8 cellular contexts compared by ENCODE assay signal in the genomic region with DNA sequence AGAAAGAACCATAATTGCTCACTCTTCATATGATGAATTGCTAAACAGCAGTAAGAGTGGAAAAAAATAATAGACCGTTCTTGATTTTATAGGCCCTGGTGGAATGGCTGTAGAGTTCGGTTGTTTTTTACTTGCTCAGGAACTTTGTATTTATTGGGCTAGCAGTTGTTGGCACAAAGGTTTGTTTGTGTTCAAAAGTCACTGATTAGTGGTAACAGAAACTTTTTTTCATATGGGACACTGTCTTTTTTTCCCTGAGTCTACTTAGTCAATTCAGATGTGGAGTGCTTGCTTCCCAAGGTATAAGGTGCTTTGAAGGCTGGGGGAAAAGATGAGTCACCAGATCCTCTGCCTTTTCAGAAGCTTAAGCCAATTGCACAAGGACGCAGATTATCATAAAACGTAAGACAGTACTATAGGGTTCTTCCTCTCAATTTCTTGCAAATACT. TPM values are rescaled to one million over a fixed set of nuclear protein-coding genes. Genes with fewer than 3 reads are reported as not detected.
DNase-seq lines count a peak whose midpoint lies in the region; ATAC-seq and TF ChIP-seq lines count a peak whose summit lies in the region.
"Had no signal": no experiment of that assay in that cellular context is flagged by ENCODE, and none has a peak within 500 bp of the region (broad histone marks: within the 10 kb centered on the region; RNA-seq: fewer than 3 reads in every experiment).

No MANE protein-coding gene starts in this region.

- intact Hi-C loops in HCT116 (cut with micrococcal nuclease) = no loop called here

- H3K27ac ChIP-seq in HCT116 (ENCODE audit: low read depth, low read length) (peak overlapping the region; percentile 67), epithelial cell of prostate (no peak overlapping the region)

- 0 out of 2 replicates have a peak, but pooled peaks have one; percentile 3 for TF ChIP-seq RAD21 in HCT116 (IDR thresholded peaks at IDR 0.05; ENCODE audit: low read depth)

- peak overlapping the region; percentile 48 for H3K4me2 ChIP-seq in HCT116 (ENCODE audit: low read length)

- peak overlapping the region; percentile 30; the same call in 1 of the 2 replicates for H3K9ac ChIP-seq in HCT116 (ENCODE audit: low read length)

- no peaks in the 10 kb centered on the region for H3K27me3 ChIP-seq in HCT116 (ENCODE audit: insufficient read depth, low read length)

- peaks cover 62% of the 10 kb centered on the region for H3K79me2 ChIP-seq in HCT116 (ENCODE audit: insufficient read depth, low read length)

- peaks cover 20 to 26% of the 10 kb centered on the region in 2 experiments; a peak in 3 of 4 replicates for H3K4me1 ChIP-seq in HCT116 (ENCODE audit: control insufficient read depth in 1 of 2, insufficient read depth in 2 of 2, low read length in 2 of 2)

- no peak for TF ChIP-seq CTCF in HCT116 (IDR thresholded peaks at IDR 0.05 in 2 of 3, conservative IDR thresholded peaks at IDR 0.05 in 1 of 3; ENCODE audit: borderline replicate concordance in 1 of 3, insufficient read depth in 1 of 3, low read depth in 2 of 3, low read length in 2 of 3)

- RAD21 ChIA-PET in HCT116 (lab: Charles Lee; ENCODE audit: low non-redundant PET in 1 of 2, low total read pairs in 2 of 2, uncharacterized antibody in 2 of 2, unreplicated experiment in 2 of 2) = no interaction called here

- POLR2A ChIA-PET in HCT116 (lab: Charles Lee) = interaction anchor here (0.8 to 1.0 kb wide), 2 partner anchors 9 to 21 kb away, joined by 3 read pairs; no protein-coding TSS in a partner anchor

- no peaks in the 10 kb centered on the region for H3K36me3 ChIP-seq in HCT116 (ENCODE audit: control insufficient read depth in 1 of 2, insufficient read depth in 2 of 2, low read length in 2 of 2)

- no peaks in the 10 kb centered on the region for H3K9me2 ChIP-seq in HCT116 (ENCODE audit: insufficient read depth)

- CTCF ChIA-PET in HCT116 (lab: Charles Lee) = interaction anchor here (1.0 kb wide), 1 partner anchor 217 kb away, joined by 3 read pairs; no protein-coding TSS in a partner anchor

- H3K4me3 ChIP-seq in HCT116 (replicated peaks in 1 of 2; ENCODE audit: low read depth in 1 of 2, low read length in 2 of 2) = 0 out of 4 replicates have a peak overlapping the region, but pooled peaks of 1 of the 2 experiments have one; percentile 5

- H2AFZ ChIP-seq in HCT116 (ENCODE audit: low read depth, low read length, poor library complexity, severe bottlenecking) = no peak overlapping the region

- no TSS peak for BruUV-seq in HCT116 (replicated peaks; lab: Mats Ljungman, UMichigan)

- H3K9me3 ChIP-seq in HCT116 (ENCODE audit: control insufficient read depth in 1 of 2, insufficient read depth in 1 of 2, low read depth in 1 of 2, low read length in 2 of 2) = no peaks in the 10 kb centered on the region

- DNase-seq in HCT116 (ENCODE audit: low read depth, low spot score) (peak; percentile 91), NOMO-1 treated with dmso at 0.1 percent for 144 hours (lab: John Stamatoyannopoulos, UW; ENCODE audit: unreplicated experiment) (peak; percentile 69), epithelial cell of prostate (ENCODE audit: low read depth, low spot score) (peak; percentile 40), renal cortical epithelial cell (ENCODE audit: low read depth) (peak; percentile 95), SW480 (ENCODE audit: low spot score) (no peak)
- DNase-seq: activated CD8-positive, alpha-beta memory T cell treated with anti-CD3 and anti-CD28 coated beads, Interleukin-2, amount 10 ng/mL, durations not matched to agents 7 days and 5 days had no signal

- ATAC-seq in HCT116 (peak; percentile 91), GM21381 (IDR thresholded peaks at IDR 0.05; ENCODE audit: unreplicated experiment) (no peak), HG03378 (IDR thresholded peaks at IDR 0.05; ENCODE audit: unreplicated experiment) (no peak)
- ATAC-seq: activated CD8-positive, alpha-beta memory T cell treated with anti-CD3 and anti-CD28 coated beads, Interleukin-2, amount 10 ng/mL, durations not matched to agents 7 days and 5 days had no signal

- TF ChIP-seq POLR2A in HCT116 (IDR thresholded peaks at IDR 0.05; ENCODE audit: borderline replicate concordance, extremely low read depth, insufficient read depth, insufficient read length) = no peak

- no peaks in the 10 kb centered on the region for H4K20me1 ChIP-seq in HCT116 (ENCODE audit: insufficient read depth)

TF ChIP-seq in HCT116, 20 proteins besides CTCF, POLR2A, EP300 and RAD21:
- peak; percentile 89 for TF ChIP-seq FOSL1 (IDR thresholded peaks at IDR 0.05; ENCODE audit: low read depth)
- TF ChIP-seq, protein P1, sequence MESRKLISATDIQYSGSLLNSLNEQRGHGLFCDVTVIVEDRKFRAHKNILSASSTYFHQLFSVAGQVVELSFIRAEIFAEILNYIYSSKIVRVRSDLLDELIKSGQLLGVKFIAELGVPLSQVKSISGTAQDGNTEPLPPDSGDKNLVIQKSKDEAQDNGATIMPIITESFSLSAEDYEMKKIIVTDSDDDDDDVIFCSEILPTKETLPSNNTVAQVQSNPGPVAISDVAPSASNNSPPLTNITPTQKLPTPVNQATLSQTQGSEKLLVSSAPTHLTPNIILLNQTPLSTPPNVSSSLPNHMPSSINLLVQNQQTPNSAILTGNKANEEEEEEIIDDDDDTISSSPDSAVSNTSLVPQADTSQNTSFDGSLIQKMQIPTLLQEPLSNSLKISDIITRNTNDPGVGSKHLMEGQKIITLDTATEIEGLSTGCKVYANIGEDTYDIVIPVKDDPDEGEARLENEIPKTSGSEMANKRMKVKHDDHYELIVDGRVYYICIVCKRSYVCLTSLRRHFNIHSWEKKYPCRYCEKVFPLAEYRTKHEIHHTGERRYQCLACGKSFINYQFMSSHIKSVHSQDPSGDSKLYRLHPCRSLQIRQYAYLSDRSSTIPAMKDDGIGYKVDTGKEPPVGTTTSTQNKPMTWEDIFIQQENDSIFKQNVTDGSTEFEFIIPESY (IDR thresholded peaks at IDR 0.05; ENCODE audit: extremely low read depth, insufficient replicate concordance, low read length) = no peak
- TF ChIP-seq JUND (IDR thresholded peaks at IDR 0.05) = peak; percentile 91
- peak; percentile 27; the same call in 1 of the 2 replicates for TF ChIP-seq POLR2AphosphoS5 (IDR thresholded peaks at IDR 0.05; ENCODE audit: low read depth, low read length)
- TF ChIP-seq, protein P2, sequence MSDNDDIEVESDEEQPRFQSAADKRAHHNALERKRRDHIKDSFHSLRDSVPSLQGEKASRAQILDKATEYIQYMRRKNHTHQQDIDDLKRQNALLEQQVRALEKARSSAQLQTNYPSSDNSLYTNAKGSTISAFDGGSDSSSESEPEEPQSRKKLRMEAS (IDR thresholded peaks at IDR 0.05) = no peak
- TF ChIP-seq, protein P3, sequence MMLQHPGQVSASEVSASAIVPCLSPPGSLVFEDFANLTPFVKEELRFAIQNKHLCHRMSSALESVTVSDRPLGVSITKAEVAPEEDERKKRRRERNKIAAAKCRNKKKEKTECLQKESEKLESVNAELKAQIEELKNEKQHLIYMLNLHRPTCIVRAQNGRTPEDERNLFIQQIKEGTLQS (IDR thresholded peaks at IDR 0.05) = no peak
- no peak for TF ChIP-seq ZNF274 (IDR thresholded peaks at IDR 0.05; ENCODE audit: low read depth, low read length)
- TF ChIP-seq SIN3A (IDR thresholded peaks at IDR 0.05; ENCODE audit: low read depth) = no peak
- TF ChIP-seq, protein P4, sequence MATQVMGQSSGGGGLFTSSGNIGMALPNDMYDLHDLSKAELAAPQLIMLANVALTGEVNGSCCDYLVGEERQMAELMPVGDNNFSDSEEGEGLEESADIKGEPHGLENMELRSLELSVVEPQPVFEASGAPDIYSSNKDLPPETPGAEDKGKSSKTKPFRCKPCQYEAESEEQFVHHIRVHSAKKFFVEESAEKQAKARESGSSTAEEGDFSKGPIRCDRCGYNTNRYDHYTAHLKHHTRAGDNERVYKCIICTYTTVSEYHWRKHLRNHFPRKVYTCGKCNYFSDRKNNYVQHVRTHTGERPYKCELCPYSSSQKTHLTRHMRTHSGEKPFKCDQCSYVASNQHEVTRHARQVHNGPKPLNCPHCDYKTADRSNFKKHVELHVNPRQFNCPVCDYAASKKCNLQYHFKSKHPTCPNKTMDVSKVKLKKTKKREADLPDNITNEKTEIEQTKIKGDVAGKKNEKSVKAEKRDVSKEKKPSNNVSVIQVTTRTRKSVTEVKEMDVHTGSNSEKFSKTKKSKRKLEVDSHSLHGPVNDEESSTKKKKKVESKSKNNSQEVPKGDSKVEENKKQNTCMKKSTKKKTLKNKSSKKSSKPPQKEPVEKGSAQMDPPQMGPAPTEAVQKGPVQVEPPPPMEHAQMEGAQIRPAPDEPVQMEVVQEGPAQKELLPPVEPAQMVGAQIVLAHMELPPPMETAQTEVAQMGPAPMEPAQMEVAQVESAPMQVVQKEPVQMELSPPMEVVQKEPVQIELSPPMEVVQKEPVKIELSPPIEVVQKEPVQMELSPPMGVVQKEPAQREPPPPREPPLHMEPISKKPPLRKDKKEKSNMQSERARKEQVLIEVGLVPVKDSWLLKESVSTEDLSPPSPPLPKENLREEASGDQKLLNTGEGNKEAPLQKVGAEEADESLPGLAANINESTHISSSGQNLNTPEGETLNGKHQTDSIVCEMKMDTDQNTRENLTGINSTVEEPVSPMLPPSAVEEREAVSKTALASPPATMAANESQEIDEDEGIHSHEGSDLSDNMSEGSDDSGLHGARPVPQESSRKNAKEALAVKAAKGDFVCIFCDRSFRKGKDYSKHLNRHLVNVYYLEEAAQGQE (IDR thresholded peaks at IDR 0.05; ENCODE audit: low read depth) = no peak
- no peak for TF ChIP-seq YY1 (IDR thresholded peaks at IDR 0.05; ENCODE audit: extremely low read depth, insufficient replicate concordance, low read depth, low read length)
- no peak for TF ChIP-seq ELF1 (IDR thresholded peaks at IDR 0.05; ENCODE audit: borderline replicate concordance, low read depth)
- TF ChIP-seq EZH2phosphoT487 (IDR thresholded peaks at IDR 0.05; ENCODE audit: borderline replicate concordance) = no peak
- no peak for TF ChIP-seq ZFX (IDR thresholded peaks at IDR 0.05)
- peak; percentile 74; the same call in 1 of the 2 replicates for TF ChIP-seq CBX3 (IDR thresholded peaks at IDR 0.05; ENCODE audit: low read depth)
- no peak for TF ChIP-seq EZH2 (IDR thresholded peaks at IDR 0.05)
- no peak; the same call in 1 of the 2 replicates for TF ChIP-seq EGR1 (IDR thresholded peaks at IDR 0.05; ENCODE audit: low read depth)
- TF ChIP-seq CEBPB (IDR thresholded peaks at IDR 0.05; ENCODE audit: low read depth) = peak; percentile 88
- peak; percentile 85 for TF ChIP-seq TCF7L2 (IDR thresholded peaks at IDR 0.05; ENCODE audit: borderline replicate concordance, extremely low read depth, insufficient read depth, insufficient read length)
- TF ChIP-seq SP1 (IDR thresholded peaks at IDR 0.05; ENCODE audit: low read depth) = peak; percentile 71
- peak; percentile 39; the same call in 1 of the 2 replicates for TF ChIP-seq SRF (IDR thresholded peaks at IDR 0.05; ENCODE audit: low read depth)
TF ChIP-seq in HCT116: peak in this region for 8.

RNA-seq across cellular contexts. Expression of a gene that starts 25.8 kb away (rescaled TPM):
- total RNA-seq in HCT116 (2021; ENCODE audit: unreplicated experiment) = 14.7 TPM
- polyA plus RNA-seq in HCT116 (2012) = 6.7 TPM in 2 replicates
- 9.2 and 13.2 TPM in 2 replicates for total RNA-seq in renal cortical epithelial cell
